Comparison of ENCODE assay signal across 1 cellular context in genomic region chr5:177035982-177036381, GRCh38.
TF ChIP-seq lines count a peak whose summit lies in the region.

No MANE protein-coding gene starts in this region.

TF ChIP-seq in H1, 55 proteins besides CTCF, POLR2A, EP300 and RAD21:
- TF ChIP-seq HDAC6 (IDR thresholded peaks at IDR 0.05; ENCODE audit: low read depth, low read length) (no peak), YY1 (IDR thresholded peaks at IDR 0.05; ENCODE audit: low read depth, low read length) (peak; percentile 47; the same call in 1 of the 2 replicates)
